ENCODE assay signal across 26 cellular contexts in genomic region chr12:119720349-119720748, GRCh38.
"Had no signal": no experiment of that assay in that cellular context is flagged by ENCODE, and none has a peak within 500 bp of the region (broad histone marks: within the 10 kb centered on the region; RNA-seq: fewer than 3 reads in every experiment).

No MANE protein-coding gene starts in this region.

- H3K27ac ChIP-seq: colonic mucosa, coronary artery, epithelial cell of prostate, esophagus muscularis mucosa, esophagus squamous epithelium, foreskin keratinocyte, gastrocnemius medialis, gastroesophageal sphincter, heart left ventricle, heart right ventricle had no signal

- H3K27me3 ChIP-seq: colonic mucosa, esophagus muscularis mucosa, esophagus squamous epithelium, foreskin keratinocyte, gastrocnemius medialis, gastroesophageal sphincter, heart left ventricle, heart right ventricle had no signal

- H3K9me3 ChIP-seq: colonic mucosa, esophagus muscularis mucosa, esophagus squamous epithelium, gastrocnemius medialis, gastroesophageal sphincter, heart left ventricle, heart right ventricle had no signal

- H3K4me3 ChIP-seq: colonic mucosa, coronary artery, esophagus muscularis mucosa, esophagus squamous epithelium, gastrocnemius medialis, gastroesophageal sphincter, heart left ventricle, heart right ventricle had no signal

- DNase-seq: colonic mucosa; cortex of kidney; dermis blood vessel endothelial cell; effector CD4-positive, alpha-beta T cell; effector CD8-positive, alpha-beta T cell; effector memory CD4-positive, alpha-beta T cell; effector memory CD8-positive, alpha-beta T cell; endodermal cell; erythroblast; esophagus squamous epithelium; foreskin fibroblast; foreskin keratinocyte; foreskin melanocyte; gastrocnemius medialis; glutamatergic neuron; heart left ventricle; heart right ventricle had no signal

- H3K4me1 ChIP-seq: colonic mucosa had no signal

- ATAC-seq: effector memory CD8-positive, alpha-beta T cell; esophagus mucosa; foreskin keratinocyte; gastrocnemius medialis; gastroesophageal sphincter; heart left ventricle; heart right ventricle had no signal

- FAIRE-seq: colon, endometrium, endothelial cell of umbilical vein, frontal cortex had no signal

- H3K36me3 ChIP-seq: colonic mucosa, esophagus squamous epithelium, gastrocnemius medialis, gastroesophageal sphincter, heart left ventricle had no signal
